ENCODE assay signal across 8 cellular contexts in the genomic region with DNA sequence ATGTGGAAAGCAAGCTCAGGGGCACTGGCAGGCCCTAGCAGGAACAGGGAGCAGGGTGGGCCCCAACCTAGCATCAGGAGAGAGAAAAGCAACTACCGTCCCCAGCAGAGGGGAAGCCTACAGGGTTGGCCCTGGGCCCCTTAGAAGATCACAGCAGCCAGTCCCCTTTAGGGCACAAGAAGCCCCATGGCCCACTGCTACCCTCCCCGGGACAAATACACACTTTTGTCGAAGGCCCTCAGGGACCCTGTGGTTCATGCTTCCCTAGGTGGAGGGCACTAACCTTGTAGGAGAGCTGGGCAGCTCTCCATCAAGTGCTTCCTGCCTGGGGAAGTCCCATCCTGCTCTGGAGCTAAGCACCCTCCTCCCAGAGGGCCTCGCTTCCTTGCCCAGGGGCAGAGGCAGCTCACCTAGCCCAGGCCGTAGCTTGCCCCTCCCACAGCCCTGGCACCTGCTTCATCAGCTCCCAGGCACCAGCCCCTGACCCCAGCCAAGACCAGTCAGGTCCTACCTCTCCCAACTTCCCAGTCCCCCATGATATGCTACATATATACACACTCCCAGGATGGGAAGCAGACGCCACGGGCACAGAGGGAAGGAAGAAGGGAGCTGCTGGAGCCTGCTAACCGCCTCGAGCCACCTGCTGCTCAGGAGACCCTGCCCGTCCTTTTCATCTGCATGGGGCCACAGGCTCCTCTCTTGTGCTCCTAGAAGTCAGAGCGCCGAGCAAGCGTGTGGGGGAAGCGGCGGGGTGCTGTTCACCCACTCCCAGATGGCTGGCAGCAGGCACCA. TPM values are rescaled to one million over a fixed set of nuclear protein-coding genes. Genes with fewer than 3 reads are reported as not detected.
DNase-seq lines count a peak whose midpoint lies in the region; ATAC-seq and TF ChIP-seq lines count a peak whose summit lies in the region.
"Had no signal": no experiment of that assay in that cellular context is flagged by ENCODE, and none has a peak within 500 bp of the region (broad histone marks: within the 10 kb centered on the region; RNA-seq: fewer than 3 reads in every experiment).

No MANE protein-coding gene starts in this region.

- H3K9me3 ChIP-seq in Caco-2 (no peaks in the 10 kb centered on the region), prostate gland (no peaks in the 10 kb centered on the region)

- H3K4me3 ChIP-seq in Caco-2 (ENCODE audit: low read depth, low read length) (no peak overlapping the region), prostate gland (no peak overlapping the region)

- POLR2A ChIA-PET in Caco-2 (lab: Charles Lee), result no interaction called here

- intact Hi-C loops in Caco-2 (cut with micrococcal nuclease; ENCODE audit: unreplicated experiment) (no loop called here), prostate gland (cut with DNase I) (no loop called here)

- H3K4me1 Mint-ChIP-seq in Caco-2 (ENCODE audit: low read depth, unreplicated experiment) (no peaks in the 10 kb centered on the region), brain (peaks cover 18% of the 10 kb centered on the region)

- peak overlapping the region; percentile 53 for H3K27ac Mint-ChIP-seq in Caco-2 (ENCODE audit: unreplicated experiment)
- H3K27ac Mint-ChIP-seq in brain, result peak overlapping the region in 4 of 5 experiments; percentile 90 to 95 (median 92)

- H3K4me3 Mint-ChIP-seq in Caco-2 (ENCODE audit: unreplicated experiment) (no peak overlapping the region), brain (no peak overlapping the region)

- CTCF ChIA-PET in Caco-2 (lab: Charles Lee), result interaction anchor here (1.5 to 2.1 kb wide), 2 partner anchors 7 to 12 kb away, joined by 4 to 5 read pairs; no protein-coding TSS in a partner anchor

- H3K36me3 Mint-ChIP-seq in Caco-2 (ENCODE audit: insufficient read depth, unreplicated experiment) (peaks cover 79% of the 10 kb centered on the region), brain (peaks cover 35% of the 10 kb centered on the region)

- WGBS in prostate gland, result 78% methylated on average over 15 of the region's 15 CpGs

- BruUV-seq in Caco-2 (replicated peaks; lab: Mats Ljungman, UMichigan), result no TSS peak

- no peaks in the 10 kb centered on the region for H3K9me3 Mint-ChIP-seq in Caco-2 (ENCODE audit: unreplicated experiment)
- H3K9me3 Mint-ChIP-seq in brain, result no peaks in the 10 kb centered on the region

- DNase-seq in Caco-2, result no peak
- DNase-seq in prostate gland (ENCODE audit: low spot score), result no peak
- no peak for DNase-seq in GOT3 (lab: John Stamatoyannopoulos, UW)
- DNase-seq in GF-D8 (lab: John Stamatoyannopoulos, UW), result no peak
- DNase-seq: RPMI8226 had no signal

- H3K27me3 Mint-ChIP-seq in Caco-2 (ENCODE audit: insufficient read depth, unreplicated experiment) (no peaks in the 10 kb centered on the region), brain (no peaks in the 10 kb centered on the region)

- H3K27ac ChIP-seq in prostate gland, result peak overlapping the region; percentile 66 to 82

- TF ChIP-seq CTCF in Caco-2 (IDR thresholded peaks at IDR 0.05; ENCODE audit: insufficient read depth in 1 of 2, low read depth in 1 of 2, low read length in 1 of 2, severe bottlenecking in 1 of 2, unreplicated experiment in 1 of 2) (no peak), brain (conservative IDR thresholded peaks at IDR 0.05) (no peak), prostate gland (IDR thresholded peaks at IDR 0.05) (no peak)

- H3K36me3 ChIP-seq in Caco-2 (ENCODE audit: control insufficient read depth, insufficient read depth, low read length), result peaks cover 3% of the 10 kb centered on the region
- peaks cover 34 to 49% of the 10 kb centered on the region in 2 donors for H3K36me3 ChIP-seq in prostate gland

- H3K27me3 ChIP-seq in Caco-2 (replicated peaks; ENCODE audit: control insufficient read depth, insufficient read depth, low read length) (no peaks in the 10 kb centered on the region), prostate gland (replicated peaks; ENCODE audit: insufficient read depth) (no peaks in the 10 kb centered on the region)

- peak; percentile 34 for TF ChIP-seq POLR2A in GM19099 (IDR thresholded peaks at IDR 0.05; ENCODE audit: extremely low read depth, insufficient read length, low read depth)
- no peak for TF ChIP-seq POLR2A in prostate gland (IDR thresholded peaks at IDR 0.05)

- H3K4me1 ChIP-seq in Caco-2, result no peaks in the 10 kb centered on the region
- H3K4me1 ChIP-seq in prostate gland (replicated peaks), result peaks cover 8% of the 10 kb centered on the region

- ATAC-seq in GM21526 (IDR thresholded peaks at IDR 0.05; ENCODE audit: low FRiP score, unreplicated experiment), result no peak

RNA-seq across cellular contexts. Expression of gene SUN2, which starts 20.1 kb away (rescaled TPM):
- total RNA-seq in Caco-2 (2022) (61.9 and 67.8 TPM in 2 replicates), prostate gland (100 to 1,000 TPM; 401 to 445 TPM)
- 251 TPM for polyA plus RNA-seq in brain (ENCODE audit: insufficient read depth, low read depth, low replicate concordance)

RNA-seq across cellular contexts. Expression of gene GTPBP1, which starts 29.9 kb away (rescaled TPM):
- 47.2 and 48.0 TPM in 2 replicates for total RNA-seq in Caco-2 (2022)
- 80.4 TPM for polyA plus RNA-seq in brain (ENCODE audit: insufficient read depth, low read depth, low replicate concordance)
- 10 to 100 TPM; 61.9 to 74.5 TPM for total RNA-seq in prostate gland

RNA-seq across cellular contexts. Expression of gene JOSD1, which starts 34.9 kb away (rescaled TPM):
- total RNA-seq in Caco-2 (2022) (50.3 and 55.3 TPM in 2 replicates), prostate gland (10 to 100 TPM; 56.7 to 69.2 TPM)
- 45.7 TPM for polyA plus RNA-seq in brain (ENCODE audit: insufficient read depth, low read depth, low replicate concordance)

RNA-seq across cellular contexts. Expression of gene TOMM22, which starts 53.9 kb away (rescaled TPM):
- 113 and 114 TPM in 2 replicates for total RNA-seq in Caco-2 (2022)
- 72.7 TPM for polyA plus RNA-seq in brain (ENCODE audit: insufficient read depth, low read depth, low replicate concordance)
- total RNA-seq in prostate gland, result 10 to 100 TPM; 44.5 to 50.8 TPM

RNA-seq across cellular contexts. Expression of gene DNAL4, which starts 58.3 kb away (rescaled TPM):
- total RNA-seq in Caco-2 (2022) (8.1 and 9.2 TPM in 2 replicates), prostate gland (10 to 100 TPM; 36.9 to 41.8 TPM)
- polyA plus RNA-seq in brain (ENCODE audit: insufficient read depth, low read depth, low replicate concordance), result 61.4 TPM
